In the genomic region with DNA sequence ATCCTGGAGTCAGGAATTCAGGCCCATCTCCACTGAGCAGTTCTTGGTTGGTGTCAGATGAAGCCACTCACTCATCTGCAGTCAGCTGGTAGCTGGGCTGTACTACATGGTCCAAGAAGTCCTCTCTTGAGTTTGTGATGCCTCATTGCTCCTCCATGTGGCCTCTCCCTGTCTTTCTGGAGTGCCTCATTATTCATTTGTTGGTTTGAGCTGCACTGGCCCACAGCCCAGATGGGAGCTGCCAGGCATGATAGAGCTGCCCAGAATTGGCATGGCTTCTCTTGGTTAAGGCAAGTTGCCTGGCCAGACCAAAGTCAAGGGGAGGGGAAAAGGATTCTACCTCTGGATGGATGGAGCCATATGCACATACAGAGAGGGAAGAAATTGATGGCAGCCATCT, we compare ENCODE assay signal across 11 cellular contexts. TPM values are rescaled to one million over a fixed set of nuclear protein-coding genes. Genes with fewer than 3 reads are reported as not detected.
DNase-seq lines count a peak whose midpoint lies in the region; ATAC-seq and TF ChIP-seq lines count a peak whose summit lies in the region.
"Had no signal": no experiment of that assay in that cellular context is flagged by ENCODE, and none has a peak within 500 bp of the region (broad histone marks: within the 10 kb centered on the region; RNA-seq: fewer than 3 reads in every experiment).

No MANE protein-coding gene starts in this region.

- peaks cover 3% of the 10 kb centered on the region for H3K79me2 ChIP-seq in mammary epithelial cell (ENCODE audit: insufficient read depth, low read length)

- H3K4me1 ChIP-seq in mammary epithelial cell (ENCODE audit: insufficient read depth, low read length) = peaks cover 18% of the 10 kb centered on the region
- no peaks in the 10 kb centered on the region for H3K4me1 ChIP-seq in right lobe of liver

- CTCF ChIA-PET in mammary epithelial cell (lab: Charles Lee; ENCODE audit: low non-redundant PET) = no interaction called here

- no peaks in the 10 kb centered on the region for H3K27me3 Mint-ChIP-seq in activated CD4-positive, alpha-beta T cell treated with anti-CD3 and anti-CD28 coated beads, Interleukin-2, amount 10 ng/mL, durations not matched to agents 24 days and 14 days

- DNase-seq in DMS53 (lab: John Stamatoyannopoulos, UW) (peak; percentile 58), NCI-H187 (lab: John Stamatoyannopoulos, UW) (peak; percentile 51 to 81), mammary epithelial cell (peak; percentile 55), right lobe of liver (peak; percentile 58 to 82 (median 80)), OCI-M2 (lab: John Stamatoyannopoulos, UW; ENCODE audit: unreplicated experiment) (no peak)
- DNase-seq in activated CD4-positive, alpha-beta T cell treated with anti-CD3 and anti-CD28 coated beads, Interleukin-2, amount 10 ng/mL, durations not matched to agents 24 days and 14 days = no peak
- DNase-seq: activated naive CD4-positive, alpha-beta T cell had no signal

- peaks cover 13% of the 10 kb centered on the region for H3K36me3 ChIP-seq in mammary epithelial cell (ENCODE audit: insufficient read depth, low read length)
- peaks cover 0 to 27% (median 5%) of the 10 kb centered on the region in 4 donors for H3K36me3 ChIP-seq in right lobe of liver

- ATAC-seq in right lobe of liver = peak; percentile 89 to 100 (median 94)
- ATAC-seq in HG02938 (IDR thresholded peaks at IDR 0.05; ENCODE audit: unreplicated experiment) = no peak
- ATAC-seq in GM19324 (IDR thresholded peaks at IDR 0.05; ENCODE audit: low FRiP score, unreplicated experiment) = no peak
- ATAC-seq: stimulated activated effector memory CD8-positive, alpha-beta T cell treated with anti-CD3 and anti-CD28 coated beads, Interleukin-12 subunit alpha, Interleukin-12 subunit beta, amount 100 ng/mL, for 72 hours had no signal

- H3K27ac Mint-ChIP-seq in activated CD4-positive, alpha-beta T cell treated with anti-CD3 and anti-CD28 coated beads, Interleukin-2, amount 10 ng/mL, durations not matched to agents 24 days and 14 days = no peak overlapping the region
- H3K27ac Mint-ChIP-seq: stimulated activated effector memory CD8-positive, alpha-beta T cell treated with anti-CD3 and anti-CD28 coated beads, Interleukin-12 subunit alpha, Interleukin-12 subunit beta, amount 100 ng/mL, for 72 hours; T-helper 1 cell treated with Interleukin-12 subunit alpha and Interleukin-12 subunit beta and Interleukin-4 antibody, amounts not matched to agents 30 μg/mL and 1 μg/mL, for 36 hours had no signal

- peaks cover 4% of the 10 kb centered on the region for H3K4me1 Mint-ChIP-seq in activated CD4-positive, alpha-beta T cell treated with anti-CD3 and anti-CD28 coated beads, Interleukin-2, amount 10 ng/mL, durations not matched to agents 24 days and 14 days

- no peak overlapping the region for H2AFZ ChIP-seq in mammary epithelial cell (ENCODE audit: low read depth, low read length)

- in situ Hi-C loops in mammary epithelial cell (cut with MboI; ENCODE audit: low sequenced_read_pairs in 2 of 2) = no loop called here

- no peak overlapping the region for H3K4me2 ChIP-seq in mammary epithelial cell (ENCODE audit: insufficient read depth, low read depth, low read length)

- no peaks in the 10 kb centered on the region for H3K9me3 ChIP-seq in mammary epithelial cell (replicated peaks; ENCODE audit: insufficient read depth, low read length)
- H3K9me3 ChIP-seq in right lobe of liver = no peaks in the 10 kb centered on the region

- BruUV-seq in mammary epithelial cell (replicated peaks; lab: Mats Ljungman, UMichigan) = no TSS peak

- peaks cover 57% of the 10 kb centered on the region for H3K36me3 Mint-ChIP-seq in activated CD4-positive, alpha-beta T cell treated with anti-CD3 and anti-CD28 coated beads, Interleukin-2, amount 10 ng/mL, durations not matched to agents 24 days and 14 days (ENCODE audit: low read depth)

- H3K4me3 Mint-ChIP-seq in activated CD4-positive, alpha-beta T cell treated with anti-CD3 and anti-CD28 coated beads, Interleukin-2, amount 10 ng/mL, durations not matched to agents 24 days and 14 days = no peak overlapping the region
- H3K4me3 Mint-ChIP-seq: stimulated activated effector memory CD8-positive, alpha-beta T cell treated with anti-CD3 and anti-CD28 coated beads, Interleukin-12 subunit alpha, Interleukin-12 subunit beta, amount 100 ng/mL, for 72 hours; T-helper 1 cell treated with Interleukin-12 subunit alpha and Interleukin-12 subunit beta and Interleukin-4 antibody, amounts not matched to agents 30 μg/mL and 1 μg/mL, for 36 hours had no signal

- dilution Hi-C loops in mammary epithelial cell (cut with HindIII; ENCODE audit: low sequenced_read_pairs) = no loop called here

- no peaks in the 10 kb centered on the region for H3K27me3 ChIP-seq in mammary epithelial cell (ENCODE audit: insufficient read depth, low read length)
- H3K27me3 ChIP-seq in right lobe of liver = no peaks in the 10 kb centered on the region

- H3K9me3 Mint-ChIP-seq in activated CD4-positive, alpha-beta T cell treated with anti-CD3 and anti-CD28 coated beads, Interleukin-2, amount 10 ng/mL, durations not matched to agents 24 days and 14 days = no peaks in the 10 kb centered on the region
- H3K9me3 Mint-ChIP-seq: stimulated activated effector memory CD8-positive, alpha-beta T cell treated with anti-CD3 and anti-CD28 coated beads, Interleukin-12 subunit alpha, Interleukin-12 subunit beta, amount 100 ng/mL, for 72 hours; T-helper 1 cell treated with Interleukin-12 subunit alpha and Interleukin-12 subunit beta and Interleukin-4 antibody, amounts not matched to agents 30 μg/mL and 1 μg/mL, for 36 hours had no signal

- intact Hi-C loops in mammary epithelial cell (cut with micrococcal nuclease) (no loop called here), right lobe of liver (cut with DNase I) (no loop called here)
- intact Hi-C loops in activated CD4-positive, alpha-beta T cell treated with anti-CD3 and anti-CD28 coated beads, Interleukin-2, amount 10 ng/mL, durations not matched to agents 24 days and 14 days (cut with micrococcal nuclease) = no loop called here

- H4K20me1 ChIP-seq in mammary epithelial cell (ENCODE audit: insufficient read depth, low read length) = no peaks in the 10 kb centered on the region

- no peak overlapping the region for H3K9ac ChIP-seq in mammary epithelial cell (ENCODE audit: insufficient read depth, low read length)

- no peak for TF ChIP-seq POLR2A in right lobe of liver (IDR thresholded peaks at IDR 0.05)

- H3K4me3 ChIP-seq in mammary epithelial cell (replicated peaks in 1 of 3; ENCODE audit: insufficient read depth in 1 of 3, low read depth in 2 of 3, low read length in 3 of 3) = no peak overlapping the region
- no peak overlapping the region for H3K4me3 ChIP-seq in right lobe of liver

- TF ChIP-seq CTCF in mammary epithelial cell (conservative IDR thresholded peaks at IDR 0.05 in 1 of 2, IDR thresholded peaks at IDR 0.05 in 1 of 2; ENCODE audit: extremely low read depth in 1 of 2, insufficient read depth in 1 of 2, low read depth in 1 of 2, low read length in 2 of 2) = no peak
- no peak for TF ChIP-seq CTCF in right lobe of liver (IDR thresholded peaks at IDR 0.05)

- H3K27ac ChIP-seq in mammary epithelial cell (ENCODE audit: insufficient read depth, low read depth, low read length) (no peak overlapping the region), right lobe of liver (no peak overlapping the region)

RNA-seq across cellular contexts. Expression of gene PTCD2, which starts 8.0 kb away (rescaled TPM):
- total RNA-seq in mammary epithelial cell (10 to 100 TPM; 12.5 to 19.4 TPM), right lobe of liver (1 to 10 TPM; 4.3 to 8.5 (median 6.7) TPM)
- 9.9 TPM for polyA plus RNA-seq in mammary epithelial cell
- polyA minus RNA-seq in mammary epithelial cell = 8.0 TPM
- total RNA-seq in activated CD4-positive, alpha-beta T cell treated with anti-CD3 and anti-CD28 coated beads, Interleukin-2, amount 10 ng/mL, durations not matched to agents 24 days and 14 days = 13.6 and 15.1 TPM in 2 replicates

RNA-seq across cellular contexts. Expression of gene MRPS27, which starts 8.1 kb away (rescaled TPM):
- total RNA-seq in mammary epithelial cell (10 to 100 TPM; 68.2 to 74.5 TPM), right lobe of liver (10 to 100 TPM; 28.6 to 40.3 (median 36.0) TPM)
- polyA plus RNA-seq in mammary epithelial cell = 71.3 TPM
- 75.1 TPM for polyA minus RNA-seq in mammary epithelial cell
- 96.5 and 98.7 TPM in 2 replicates for total RNA-seq in activated CD4-positive, alpha-beta T cell treated with anti-CD3 and anti-CD28 coated beads, Interleukin-2, amount 10 ng/mL, durations not matched to agents 24 days and 14 days

Comparison
In these comparisons a context has a peak if more than half of its experiments do, and no peak if none do; other contexts are left out.
1. DNase-seq: peak in DMS53 (single experiment), NCI-H187 (2 of 2), mammary epithelial cell (single experiment) and right lobe of liver (3 of 3); none in activated CD4-positive, alpha-beta T cell treated with anti-CD3 and anti-CD28 coated beads, Interleukin-2, amount 10 ng/mL, durations not matched to agents 24 days and 14 days (single experiment) and OCI-M2 (single experiment).
2. ATAC-seq: peak in right lobe of liver (4 of 4); none in HG02938 (single experiment) and GM19324 (single experiment).